Comparison of ENCODE assay signal across 14 cellular contexts in genomic region chr3:95356764-95357501, GRCh38.
DNase-seq lines count a peak whose midpoint lies in the region; ATAC-seq and TF ChIP-seq lines count a peak whose summit lies in the region.
"Had no signal": no experiment of that assay in that cellular context is flagged by ENCODE, and none has a peak within 500 bp of the region (broad histone marks: within the 10 kb centered on the region; RNA-seq: fewer than 3 reads in every experiment).

No MANE protein-coding gene starts in this region.

- DNase-seq in glomerular visceral epithelial cell (ENCODE audit: extremely low spot score) = peak; percentile 72
- DNase-seq in KG1 (lab: John Stamatoyannopoulos, UW) = no peak
- DNase-seq in activated CD4-positive, alpha-beta T cell treated with anti-CD3 and anti-CD28 coated beads for 4 hours = no peak
- DNase-seq in dedifferentiated amniotic fluid mesenchymal stem cell (ENCODE audit: extremely low spot score) = no peak
- DNase-seq in aorta = no peak
- DNase-seq: activated CD4-positive, CD25-positive, alpha-beta regulatory T cell treated with anti-CD3 and anti-CD28 coated beads, Interleukin-2, amount 50 U/mL, for 72 hours; hypothalamus; NCI-H510A treated with DMSO at 0.1 percent for 48 hours; retina; SIG-M5 had no signal

- no peak overlapping the region for H3K27ac ChIP-seq in aorta (ENCODE audit: low read depth in 1 of 2, low read length in 2 of 2)

- ATAC-seq in GM18505 (IDR thresholded peaks at IDR 0.05; ENCODE audit: unreplicated experiment) (peak; percentile 59), GM21423 (IDR thresholded peaks at IDR 0.05; ENCODE audit: unreplicated experiment) (peak; percentile 56), HG03135 (IDR thresholded peaks at IDR 0.05; ENCODE audit: unreplicated experiment) (peak; percentile 65), aorta (ENCODE audit: low FRiP score) (no peak)
- ATAC-seq: activated T-helper 17 cell treated with anti-CD3 and anti-CD28 coated beads, Interleukin-2, amount 50 U/mL, for 72 hours had no signal

- intact Hi-C loops in aorta (cut with DNase I) = no loop called here

- no peak overlapping the region for H3K4me3 ChIP-seq in aorta (ENCODE audit: low read length in 2 of 2)

- H3K4me1 ChIP-seq in aorta (ENCODE audit: control insufficient read depth in 1 of 2, insufficient read depth in 2 of 2, low read length in 2 of 2) = no peaks in the 10 kb centered on the region

- WGBS in aorta, 2 donors = 89 to 92% methylated on average over 11 of the region's 11 CpGs

- TF ChIP-seq POLR2A in GM18505 (IDR thresholded peaks at IDR 0.05; ENCODE audit: borderline replicate concordance, extremely low read depth, insufficient read depth, insufficient read length) = no peak

- H3K9me3 ChIP-seq in aorta (ENCODE audit: control insufficient read depth, low read length) = no peaks in the 10 kb centered on the region

- no peaks in the 10 kb centered on the region for H3K36me3 ChIP-seq in aorta (ENCODE audit: control insufficient read depth in 1 of 2, insufficient read depth in 2 of 2, low read length in 1 of 2)

- no peaks in the 10 kb centered on the region for H3K27me3 ChIP-seq in aorta (ENCODE audit: control insufficient read depth in 1 of 2, insufficient read depth in 2 of 2, low read length in 1 of 2)
